In the genomic region with DNA sequence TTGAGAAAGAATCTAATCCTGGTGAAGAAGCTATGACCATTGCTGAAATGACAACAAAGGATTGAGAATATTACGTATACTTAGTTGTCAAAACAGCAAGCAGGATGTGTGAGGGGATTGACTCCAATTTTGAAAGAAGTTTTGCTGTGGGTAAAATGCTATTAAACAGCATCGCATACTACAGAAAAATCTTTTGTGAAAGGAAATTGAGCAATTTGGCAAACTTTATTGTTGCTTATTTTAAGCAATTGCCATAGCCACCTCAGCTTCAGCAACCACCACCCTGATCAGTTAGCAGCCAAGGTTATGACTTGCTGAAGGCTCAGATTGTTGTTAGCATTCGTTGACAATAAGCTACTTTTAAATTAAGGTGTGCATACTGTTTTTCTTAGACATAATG, we compare ENCODE assay signal across 32 cellular contexts. TPM values are rescaled to one million over a fixed set of nuclear protein-coding genes. Genes with fewer than 3 reads are reported as not detected.
"Had no signal": no experiment of that assay in that cellular context is flagged by ENCODE, and none has a peak within 500 bp of the region (broad histone marks: within the 10 kb centered on the region; RNA-seq: fewer than 3 reads in every experiment).

No MANE protein-coding gene starts in this region.

- H3K27me3 ChIP-seq: dorsolateral prefrontal cortex, heart right ventricle, right atrium auricular region, sigmoid colon, thyroid gland, vagina had no signal

- ATAC-seq: foreskin keratinocyte; heart right ventricle; left colon; left ventricle myocardium superior; lower lobe of right lung; naive thymus-derived CD8-positive, alpha-beta T cell; stimulated activated effector memory CD8-positive, alpha-beta T cell treated with anti-CD3 and anti-CD28 coated beads, Interleukin-12 subunit alpha, Interleukin-12 subunit beta, amount 100 ng/mL, for 72 hours had no signal

- H3K9me3 ChIP-seq: heart right ventricle, lower lobe of right lung, prostate gland, right atrium auricular region, sigmoid colon, thyroid gland, vagina had no signal

- H3K4me1 Mint-ChIP-seq: naive thymus-derived CD8-positive, alpha-beta T cell; nephron progenitor cell; stimulated activated effector memory CD8-positive, alpha-beta T cell treated with anti-CD3 and anti-CD28 coated beads, Interleukin-12 subunit alpha, Interleukin-12 subunit beta, amount 100 ng/mL, for 72 hours had no signal

- H3K4me1 ChIP-seq: foreskin keratinocyte, heart right ventricle, lower lobe of right lung, prostate gland, right atrium auricular region, sigmoid colon, thyroid gland, vagina had no signal

- H3K27ac Mint-ChIP-seq: naive thymus-derived CD8-positive, alpha-beta T cell; nephron progenitor cell; stimulated activated effector memory CD8-positive, alpha-beta T cell treated with anti-CD3 and anti-CD28 coated beads, Interleukin-12 subunit alpha, Interleukin-12 subunit beta, amount 100 ng/mL, for 72 hours; stimulated activated naive CD8-positive, alpha-beta T cell treated with anti-CD3 and anti-CD28 coated beads, Interleukin-15, Interleukin-2, amounts not matched to agents 100 ng/mL and 50 ng/mL, for 24 hours had no signal

- DNase-seq: dorsolateral prefrontal cortex; effector CD4-positive, alpha-beta T cell; foreskin keratinocyte; glutamatergic neuron; heart right ventricle; hippocampal formation; islet precursor cell; kidney glomerular epithelial cell; left colon; left ventricle myocardium superior; lower lobe of right lung; naive thymus-derived CD8-positive, alpha-beta T cell; nephron progenitor cell; nucleus accumbens; sigmoid colon; stimulated activated CD4-positive, alpha-beta T cell treated with anti-CD3 and anti-CD28 coated beads, Interleukin-2, amount 100 ng/mL, for 24 hours; stimulated activated CD4-positive, alpha-beta T cell treated with anti-CD3 and anti-CD28 coated beads, Interleukin-4, amount 100 ng/mL, for 24 hours; thyroid gland; trophoblast cell had no signal

- H3K36me3 ChIP-seq: heart right ventricle, lower lobe of right lung, prostate gland, right atrium auricular region, sigmoid colon, thyroid gland, vagina had no signal

- H3K9me3 Mint-ChIP-seq: naive thymus-derived CD8-positive, alpha-beta T cell; nephron progenitor cell; stimulated activated effector memory CD8-positive, alpha-beta T cell treated with anti-CD3 and anti-CD28 coated beads, Interleukin-12 subunit alpha, Interleukin-12 subunit beta, amount 100 ng/mL, for 72 hours; stimulated activated naive CD8-positive, alpha-beta T cell treated with anti-CD3 and anti-CD28 coated beads, Interleukin-15, Interleukin-2, amounts not matched to agents 100 ng/mL and 50 ng/mL, for 24 hours had no signal

- H3K4me3 Mint-ChIP-seq: naive thymus-derived CD8-positive, alpha-beta T cell; nephron progenitor cell; stimulated activated effector memory CD8-positive, alpha-beta T cell treated with anti-CD3 and anti-CD28 coated beads, Interleukin-12 subunit alpha, Interleukin-12 subunit beta, amount 100 ng/mL, for 72 hours; stimulated activated naive CD8-positive, alpha-beta T cell treated with anti-CD3 and anti-CD28 coated beads, Interleukin-15, Interleukin-2, amounts not matched to agents 100 ng/mL and 50 ng/mL, for 24 hours had no signal

- H3K36me3 Mint-ChIP-seq: naive thymus-derived CD8-positive, alpha-beta T cell; stimulated activated effector memory CD8-positive, alpha-beta T cell treated with anti-CD3 and anti-CD28 coated beads, Interleukin-12 subunit alpha, Interleukin-12 subunit beta, amount 100 ng/mL, for 72 hours had no signal

- H3K4me3 ChIP-seq: dorsolateral prefrontal cortex, heart right ventricle, lower lobe of right lung, prostate gland, right atrium auricular region, sigmoid colon, thyroid gland, vagina had no signal

- H3K27ac ChIP-seq: dorsolateral prefrontal cortex, foreskin keratinocyte, heart right ventricle, lower lobe of right lung, prostate gland, right atrium auricular region, thyroid gland, vagina had no signal

RNA-seq across cellular contexts. Expression of gene ARL14EPL, which starts 22.5 kb away (rescaled TPM):
- total RNA-seq: cerebellum; fibroblast of lung; foreskin keratinocyte; heart right ventricle; left colon; left ventricle myocardium superior; lower lobe of right lung; mesenteric fat pad; naive thymus-derived CD8-positive, alpha-beta T cell; osteocyte; prostate gland; right atrium auricular region; sigmoid colon; skeletal muscle tissue; subcutaneous adipose tissue; temporal lobe; thyroid gland; ureter; vagina had no signal
- polyA plus RNA-seq: fibroblast of lung; foreskin keratinocyte; heart right ventricle; naive thymus-derived CD8-positive, alpha-beta T cell had no signal

RNA-seq across cellular contexts. Expression of gene LVRN, which starts 47.5 kb away (rescaled TPM):
- total RNA-seq: prostate gland had no signal
- polyA plus RNA-seq: naive thymus-derived CD8-positive, alpha-beta T cell had no signal
